Comparison of ENCODE assay signal across 2 cellular contexts in genomic region chr12:92143280-92143679, GRCh38.
TF ChIP-seq lines count a peak whose summit lies in the region.

No MANE protein-coding gene starts in this region.

TF ChIP-seq in SK-N-SH, 30 proteins besides CTCF, POLR2A, EP300 and RAD21 (continued from another document):
- TF ChIP-seq PBX3 (IDR thresholded peaks at IDR 0.05) (no peak), YY1 (IDR thresholded peaks at IDR 0.05; ENCODE audit: low read depth) (no peak), TCF12 (IDR thresholded peaks at IDR 0.05) (no peak)

TF ChIP-seq in SK-N-SH treated with all-trans-retinoic acid at 6 μM for 48 hours, 23 proteins besides CTCF, POLR2A, EP300 and RAD21 (continued from another document):
- TF ChIP-seq CSRNP3 (CRISPR knock-in tag; IDR thresholded peaks at IDR 0.05): no peak
- TF ChIP-seq ISL1 (CRISPR knock-in tag; IDR thresholded peaks at IDR 0.05): no peak
- TF ChIP-seq ZNF8 (CRISPR knock-in tag; IDR thresholded peaks at IDR 0.05): no peak
